In the genomic region with DNA sequence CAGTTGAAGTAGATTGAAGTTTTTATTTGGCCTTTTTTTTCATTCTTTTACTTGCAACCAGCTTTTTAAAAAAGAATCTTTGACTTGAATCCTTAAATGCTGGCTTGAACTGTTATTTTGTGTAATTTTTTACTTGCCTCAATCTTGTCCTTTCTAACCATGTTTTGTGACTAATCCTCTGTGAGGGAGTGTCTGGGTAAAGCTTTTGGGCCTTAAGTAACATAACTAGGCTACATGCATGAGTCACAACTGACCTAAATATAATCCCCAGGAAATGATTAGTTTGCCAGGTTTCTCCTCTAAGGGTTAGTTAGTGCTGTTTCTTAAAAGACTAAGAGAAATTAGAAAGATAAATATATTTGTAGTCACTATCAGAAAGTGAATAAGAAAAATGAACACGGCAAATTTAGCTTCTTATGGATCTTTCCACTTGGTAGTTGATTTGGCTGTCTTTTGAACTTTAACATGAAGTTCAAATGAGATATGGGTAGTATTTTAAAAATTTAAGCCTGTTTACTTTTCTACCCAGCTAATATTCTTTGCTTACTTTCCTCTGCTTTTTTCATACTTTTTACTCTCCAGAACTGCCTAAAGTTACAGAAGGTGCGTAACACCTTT, we compare ENCODE assay signal across 8 cellular contexts. TPM values are rescaled to one million over a fixed set of nuclear protein-coding genes. Genes with fewer than 3 reads are reported as not detected.
A peak's percentile ranks its signal among the peaks of the same experiment; 100 is the strongest.
DNase-seq lines count a peak whose midpoint lies in the region; ATAC-seq, FAIRE-seq and TF ChIP-seq lines count a peak whose summit lies in the region.

No MANE protein-coding gene starts in this region.

- H3K9me3 ChIP-seq in ascending aorta (no peaks in the 10 kb centered on the region), keratinocyte (ENCODE audit: control insufficient read depth, low read depth, low read length) (no peaks in the 10 kb centered on the region), uterus (no peaks in the 10 kb centered on the region)

- H3K4me2 ChIP-seq in keratinocyte (ENCODE audit: control insufficient read depth, extremely low read depth, insufficient read depth, low read depth, low read length) = peak overlapping the region; percentile 83

- TF ChIP-seq CTCF in ascending aorta (IDR thresholded peaks at IDR 0.05) (no peak), keratinocyte (optimal IDR thresholded peaks at IDR 0.05 in 1 of 3, IDR thresholded peaks at IDR 0.05 in 1 of 3, conservative IDR thresholded peaks at IDR 0.05 in 1 of 3; ENCODE audit: extremely low read depth in 1 of 3, insufficient read depth in 2 of 3, low read length in 3 of 3) (no peak), uterus (IDR thresholded peaks at IDR 0.05) (no peak)

- no peak for TF ChIP-seq POLR2A in uterus (IDR thresholded peaks at IDR 0.05)

- H3K4me1 ChIP-seq in ascending aorta (peaks cover 2 to 11% of the 10 kb centered on the region in 2 donors), keratinocyte (ENCODE audit: control insufficient read depth, extremely low read depth, insufficient read depth, low read length) (peaks cover 26% of the 10 kb centered on the region), uterus (no peaks in the 10 kb centered on the region)

- FAIRE-seq in keratinocyte (lab: Jason Lieb, UNC) = peak; percentile 73

- H3K9me1 ChIP-seq in keratinocyte (ENCODE audit: control insufficient read depth, extremely low read depth, insufficient read depth, low read length) = no peaks in the 10 kb centered on the region

- no peak overlapping the region for H2AFZ ChIP-seq in keratinocyte (ENCODE audit: control insufficient read depth, low read length)

- DNase-seq in ELR (ENCODE audit: low read depth) (peak; percentile 94), KG1 (lab: John Stamatoyannopoulos, UW) (peak; percentile 9), ascending aorta (ENCODE audit: low spot score in 2 of 2) (no peak), keratinocyte (ENCODE audit: low read depth, low spot score) (peak; percentile 75), uterus (no peak), head of caudate nucleus (no peak)
- no peak for DNase-seq in activated CD4-positive, alpha-beta T cell treated with anti-CD3 and anti-CD28 coated beads for 1 hour

- H3K36me3 ChIP-seq in ascending aorta (peaks cover 23 to 45% of the 10 kb centered on the region in 2 donors), keratinocyte (ENCODE audit: control insufficient read depth in 2 of 2, extremely low read depth in 1 of 2, insufficient read depth in 2 of 2, low read length in 2 of 2) (peaks cover 5 to 10% of the 10 kb centered on the region in 2 experiments), uterus (no peaks in the 10 kb centered on the region)

- peak overlapping the region; percentile 30 for H3K9ac ChIP-seq in keratinocyte (ENCODE audit: control insufficient read depth, extremely low read depth, insufficient read depth, low read length)

- intact Hi-C loops in ascending aorta (cut with DNase I) (loop anchor here (1.0 to 5.0 kb wide), 3 partner anchors 13 to 519 kb away; a partner anchor contains a TSS), uterus (cut with DNase I; ENCODE audit: low total_unique reads) (no loop called here), head of caudate nucleus (cut with DNase I) (no loop called here)

- peak overlapping the region in 1 of 2 donors; percentile 14 for H3K4me3 ChIP-seq in ascending aorta
- peak overlapping the region in 1 of 3 experiments; percentile 18 for H3K4me3 ChIP-seq in keratinocyte (ENCODE audit: control insufficient read depth in 2 of 3, extremely low read depth in 1 of 3, insufficient read depth in 2 of 3, low read depth in 1 of 3, low read length in 3 of 3)
- H3K4me3 ChIP-seq in uterus = no peak overlapping the region

- ATAC-seq in GM21619 (IDR thresholded peaks at IDR 0.05; ENCODE audit: unreplicated experiment) = peak; percentile 86

- H3K27me3 ChIP-seq in ascending aorta = no peaks in the 10 kb centered on the region
- no peaks in the 10 kb centered on the region for H3K27me3 ChIP-seq in keratinocyte (ENCODE audit: control insufficient read depth, extremely low read depth, insufficient read depth, low read length)
- no peaks in the 10 kb centered on the region for H3K27me3 ChIP-seq in uterus

- no peaks in the 10 kb centered on the region for H3K79me2 ChIP-seq in keratinocyte (ENCODE audit: control insufficient read depth, insufficient read depth, low read length)

- H4K20me1 ChIP-seq in keratinocyte (ENCODE audit: control insufficient read depth, extremely low read depth, insufficient read depth, low read length) = no peaks in the 10 kb centered on the region

- dilution Hi-C loops in keratinocyte (cut with MboI; ENCODE audit: extremely low pct_ligation_motif_present, low sequenced_read_pairs) = no loop called here

- H3K27ac ChIP-seq in ascending aorta = peak overlapping the region; percentile 77
- H3K27ac ChIP-seq in keratinocyte (ENCODE audit: control insufficient read depth, insufficient read depth, low read length) = peak overlapping the region; percentile 87
- peak overlapping the region; percentile 73 to 83 for H3K27ac ChIP-seq in uterus

RNA-seq across cellular contexts. Expression of a gene that starts 13.0 kb away (rescaled TPM):
- total RNA-seq in ascending aorta = 13.6 TPM
- polyA plus RNA-seq in keratinocyte = 19.8 to 32.4 TPM (median 25.9 TPM) in 3 replicates
- polyA plus RNA-seq in keratinocyte (2011; ENCODE audit: low read depth) = 65.0 TPM
- polyA plus RNA-seq in keratinocyte (2011; cell fraction: cytosol; rRNA removed) = 13.3 and 28.5 TPM in 2 replicates
- 58.7 and 59.8 TPM in 2 replicates for polyA plus RNA-seq in keratinocyte (2011; cell fraction: nucleus; rRNA removed)
- 19.6 and 31.8 TPM in 2 replicates for polyA plus RNA-seq in keratinocyte (2012; ENCODE audit: low replicate concordance)
- polyA minus RNA-seq in keratinocyte = 5.8 to 36.2 TPM (median 30.8 TPM) in 3 replicates
- 12.1 TPM for polyA minus RNA-seq in keratinocyte (2011; cell fraction: cytosol; rRNA and poly(A)+ RNA removed)
- polyA minus RNA-seq in keratinocyte (2011; cell fraction: nucleus; rRNA and poly(A)+ RNA removed) = 34.7 and 51.7 TPM in 2 replicates
- total RNA-seq in uterus = 10 to 100 TPM; 14.7 to 59.9 (median 33.8) TPM

RNA-seq across cellular contexts. Expression of a gene that starts 46.8 kb away (rescaled TPM):
- not detected for total RNA-seq in ascending aorta
- polyA plus RNA-seq in keratinocyte = not detected in 3 replicates
- polyA plus RNA-seq in keratinocyte (2011; ENCODE audit: low read depth) = not detected
- polyA plus RNA-seq in keratinocyte (2011; cell fraction: cytosol; rRNA removed) = not detected in 2 replicates
- polyA plus RNA-seq in keratinocyte (2011; cell fraction: nucleus; rRNA removed) = not detected in 2 replicates
- not detected in 2 replicates for polyA plus RNA-seq in keratinocyte (2012; ENCODE audit: low replicate concordance)
- polyA minus RNA-seq in keratinocyte = not detected in 3 replicates
- not detected for polyA minus RNA-seq in keratinocyte (2011; cell fraction: cytosol; rRNA and poly(A)+ RNA removed)
- polyA minus RNA-seq in keratinocyte (2011; cell fraction: nucleus; rRNA and poly(A)+ RNA removed) = not detected in 2 replicates
- not detected for total RNA-seq in uterus

Comparison
In these comparisons a context has a peak if more than half of its experiments do, and no peak if none do; other contexts are left out.
1. DNase-seq: peak in ELR (single experiment), KG1 (single experiment) and keratinocyte (single experiment); none in ascending aorta (0 of 2), uterus (0 of 2), head of caudate nucleus (0 of 42) and activated CD4-positive, alpha-beta T cell treated with anti-CD3 and anti-CD28 coated beads for 1 hour (single experiment).
2. Peak in every context shown above with its lines, with median percentiles within 50 percentile points of each other: H3K27ac ChIP-seq.